19 cellular contexts compared by ENCODE assay signal in the genomic region with DNA sequence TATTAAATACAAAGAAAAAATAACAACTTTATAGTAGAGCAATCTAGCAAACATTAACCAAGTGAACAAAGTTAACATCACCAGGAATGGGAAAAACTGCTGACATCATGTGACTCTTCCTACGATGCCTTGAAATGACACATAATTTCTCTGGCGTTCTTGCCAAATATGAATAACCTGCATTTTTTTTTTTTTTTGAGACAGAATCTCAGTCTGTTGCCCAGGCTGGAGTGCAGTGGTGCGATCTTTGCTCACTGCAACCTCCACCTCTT.
DNase-seq lines count a peak whose midpoint lies in the region; ATAC-seq and TF ChIP-seq lines count a peak whose summit lies in the region.
"Had no signal": no experiment of that assay in that cellular context is flagged by ENCODE, and none has a peak within 500 bp of the region (broad histone marks: within the 10 kb centered on the region; RNA-seq: fewer than 3 reads in every experiment).

No MANE protein-coding gene starts in this region.

- H3K79me2 ChIP-seq in SK-N-SH (ENCODE audit: insufficient read depth) = peaks cover 51% of the 10 kb centered on the region

- no peak for TF ChIP-seq CTCF in SK-N-SH (IDR thresholded peaks at IDR 0.05)
- no peak for TF ChIP-seq CTCF in choroid plexus epithelial cell (conservative IDR thresholded peaks at IDR 0.05; ENCODE audit: low read depth, low read length)
- no peak for TF ChIP-seq CTCF in upper lobe of right lung (IDR thresholded peaks at IDR 0.05)

- no peaks in the 10 kb centered on the region for H3K36me3 ChIP-seq in SK-N-SH (replicated peaks in 1 of 2; ENCODE audit: control insufficient read depth in 1 of 2, insufficient read depth in 2 of 2, low read length in 1 of 2)
- no peaks in the 10 kb centered on the region for H3K36me3 ChIP-seq in upper lobe of right lung
- H3K36me3 ChIP-seq: adrenal gland, Peyer's patch had no signal

- peaks cover 21% of the 10 kb centered on the region for H3F3A ChIP-seq in SK-N-SH (replicated peaks; ENCODE audit: insufficient read depth)

- no peak for DNase-seq in SK-N-SH
- DNase-seq in choroid plexus epithelial cell (ENCODE audit: low read depth) = peak; percentile 39
- DNase-seq in iris pigment epithelial cell (ENCODE audit: low read depth) = peak; percentile 64
- no peak for DNase-seq in upper lobe of right lung
- no peak for DNase-seq in T-helper 9 cell
- no peak for DNase-seq in left cardiac atrium
- DNase-seq: 8988T; activated CD4-positive, alpha-beta T cell treated with anti-CD3 and anti-CD28 coated beads, Interleukin-2, amount 10 ng/mL, durations not matched to agents 7 days and 5 days; activated T-cell treated with anti-CD3 and anti-CD28 coated beads, Interleukin-2, amount 50 U/mL, for 72 hours; H7; head of caudate nucleus; naive thymus-derived CD8-positive, alpha-beta T cell; NCI-H1694 treated with DMSO at 0.1 percent for 48 hours; NCI-H526; Peyer's patch; stimulated activated naive CD4-positive, alpha-beta T cell treated with Interleukin-2 at 50 U/mL for 16 hours had no signal

- no peak for TF ChIP-seq EP300 in SK-N-SH (IDR thresholded peaks at IDR 0.05; ENCODE audit: borderline replicate concordance in 1 of 2, low read depth in 1 of 2, low read length in 1 of 2)

- H3K9me2 ChIP-seq in SK-N-SH = no peaks in the 10 kb centered on the region

- intact Hi-C loops in upper lobe of right lung (cut with DNase I) = no loop called here
- intact Hi-C loops in left cardiac atrium (cut with DNase I) = no loop called here

- TF ChIP-seq RAD21 in SK-N-SH (IDR thresholded peaks at IDR 0.05; ENCODE audit: low read length) = no peak

- peaks cover 2 to 16% of the 10 kb centered on the region in 2 experiments; a peak in 2 of 4 replicates for H3K4me1 ChIP-seq in SK-N-SH (ENCODE audit: control insufficient read depth in 1 of 2, insufficient read depth in 2 of 2, low read depth in 1 of 2, low read length in 1 of 2)
- H3K4me1 ChIP-seq in upper lobe of right lung = peaks cover 13% of the 10 kb centered on the region

- H3K4me3 ChIP-seq in SK-N-SH (ENCODE audit: low read depth in 2 of 2, low read length in 1 of 2) = no peak overlapping the region
- no peak overlapping the region for H3K4me3 ChIP-seq in choroid plexus epithelial cell (ENCODE audit: low read depth, low read length)
- H3K4me3 ChIP-seq in upper lobe of right lung = no peak overlapping the region
- H3K4me3 ChIP-seq: adrenal gland, Peyer's patch had no signal

- no peak overlapping the region for H2AFZ ChIP-seq in SK-N-SH (ENCODE audit: low read depth)

- no peak for ATAC-seq in SK-N-SH treated with all-trans-retinoic acid at 6 μM for 48 hours
- ATAC-seq in upper lobe of right lung = no peak
- no peak for ATAC-seq in left cardiac atrium
- no peak for ATAC-seq in GM21423 (IDR thresholded peaks at IDR 0.05; ENCODE audit: unreplicated experiment)
- ATAC-seq: activated T-cell treated with anti-CD3 and anti-CD28 coated beads, Interleukin-2, amount 50 U/mL, for 72 hours; naive thymus-derived CD8-positive, alpha-beta T cell had no signal

- CTCF ChIA-PET in SK-N-SH (lab: Yijun Ruan, JAX) = no interaction called here

- H3K9me3 ChIP-seq in SK-N-SH (no peaks in the 10 kb centered on the region), upper lobe of right lung (no peaks in the 10 kb centered on the region)
- H3K9me3 ChIP-seq: adrenal gland, Peyer's patch had no signal

- peak overlapping the region; percentile 60 for H3K4me2 ChIP-seq in SK-N-SH

- POLR2A ChIA-PET in SK-N-SH (lab: Yijun Ruan, JAX) = no interaction called here

- WGBS in SK-N-SH (ENCODE audit: low lambda C conversion rate) = 23% methylated on average over 3 of the region's 3 CpGs

- no peaks in the 10 kb centered on the region for H3K27me3 ChIP-seq in SK-N-SH (ENCODE audit: insufficient read depth)
- H3K27me3 ChIP-seq in upper lobe of right lung = no peaks in the 10 kb centered on the region
- H3K27me3 ChIP-seq: adrenal gland, Peyer's patch had no signal

- no peak overlapping the region; the same call in 1 of the 2 replicates for H3K9ac ChIP-seq in SK-N-SH

- H4K20me1 ChIP-seq in SK-N-SH (ENCODE audit: insufficient read depth) = no peaks in the 10 kb centered on the region; the same call in 1 of the 2 replicates

- peak overlapping the region; percentile 3 to 88; a peak in 3 of 4 replicates for H3K27ac ChIP-seq in SK-N-SH (ENCODE audit: low read depth in 2 of 2, low read length in 1 of 2)
- H3K27ac ChIP-seq in upper lobe of right lung = peak overlapping the region; percentile 42

TF ChIP-seq in SK-N-SH, 30 proteins besides CTCF, POLR2A, EP300 and RAD21 (continues in another document):
- TF ChIP-seq, protein P1, sequence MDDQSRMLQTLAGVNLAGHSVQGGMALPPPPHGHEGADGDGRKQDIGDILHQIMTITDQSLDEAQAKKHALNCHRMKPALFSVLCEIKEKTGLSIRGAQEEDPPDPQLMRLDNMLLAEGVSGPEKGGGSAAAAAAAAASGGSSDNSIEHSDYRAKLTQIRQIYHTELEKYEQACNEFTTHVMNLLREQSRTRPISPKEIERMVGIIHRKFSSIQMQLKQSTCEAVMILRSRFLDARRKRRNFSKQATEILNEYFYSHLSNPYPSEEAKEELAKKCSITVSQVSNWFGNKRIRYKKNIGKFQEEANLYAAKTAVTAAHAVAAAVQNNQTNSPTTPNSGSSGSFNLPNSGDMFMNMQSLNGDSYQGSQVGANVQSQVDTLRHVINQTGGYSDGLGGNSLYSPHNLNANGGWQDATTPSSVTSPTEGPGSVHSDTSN (IDR thresholded peaks at IDR 0.05) = no peak
- TF ChIP-seq, protein P2, sequence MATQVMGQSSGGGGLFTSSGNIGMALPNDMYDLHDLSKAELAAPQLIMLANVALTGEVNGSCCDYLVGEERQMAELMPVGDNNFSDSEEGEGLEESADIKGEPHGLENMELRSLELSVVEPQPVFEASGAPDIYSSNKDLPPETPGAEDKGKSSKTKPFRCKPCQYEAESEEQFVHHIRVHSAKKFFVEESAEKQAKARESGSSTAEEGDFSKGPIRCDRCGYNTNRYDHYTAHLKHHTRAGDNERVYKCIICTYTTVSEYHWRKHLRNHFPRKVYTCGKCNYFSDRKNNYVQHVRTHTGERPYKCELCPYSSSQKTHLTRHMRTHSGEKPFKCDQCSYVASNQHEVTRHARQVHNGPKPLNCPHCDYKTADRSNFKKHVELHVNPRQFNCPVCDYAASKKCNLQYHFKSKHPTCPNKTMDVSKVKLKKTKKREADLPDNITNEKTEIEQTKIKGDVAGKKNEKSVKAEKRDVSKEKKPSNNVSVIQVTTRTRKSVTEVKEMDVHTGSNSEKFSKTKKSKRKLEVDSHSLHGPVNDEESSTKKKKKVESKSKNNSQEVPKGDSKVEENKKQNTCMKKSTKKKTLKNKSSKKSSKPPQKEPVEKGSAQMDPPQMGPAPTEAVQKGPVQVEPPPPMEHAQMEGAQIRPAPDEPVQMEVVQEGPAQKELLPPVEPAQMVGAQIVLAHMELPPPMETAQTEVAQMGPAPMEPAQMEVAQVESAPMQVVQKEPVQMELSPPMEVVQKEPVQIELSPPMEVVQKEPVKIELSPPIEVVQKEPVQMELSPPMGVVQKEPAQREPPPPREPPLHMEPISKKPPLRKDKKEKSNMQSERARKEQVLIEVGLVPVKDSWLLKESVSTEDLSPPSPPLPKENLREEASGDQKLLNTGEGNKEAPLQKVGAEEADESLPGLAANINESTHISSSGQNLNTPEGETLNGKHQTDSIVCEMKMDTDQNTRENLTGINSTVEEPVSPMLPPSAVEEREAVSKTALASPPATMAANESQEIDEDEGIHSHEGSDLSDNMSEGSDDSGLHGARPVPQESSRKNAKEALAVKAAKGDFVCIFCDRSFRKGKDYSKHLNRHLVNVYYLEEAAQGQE (IDR thresholded peaks at IDR 0.05; ENCODE audit: low read depth, low read length) = no peak
- TF ChIP-seq EZH2phosphoT487 (IDR thresholded peaks at IDR 0.05; ENCODE audit: borderline replicate concordance, low read depth) = no peak
- TF ChIP-seq FOSL2 (IDR thresholded peaks at IDR 0.05; ENCODE audit: borderline replicate concordance, low read depth) = no peak
- no peak for TF ChIP-seq TCF12 (IDR thresholded peaks at IDR 0.05)

TF ChIP-seq in SK-N-SH treated with all-trans-retinoic acid at 6 μM for 48 hours, 23 proteins besides CTCF, POLR2A, EP300 and RAD21:
- TF ChIP-seq ZNF70 (CRISPR knock-in tag; IDR thresholded peaks at IDR 0.05) = no peak
- TF ChIP-seq, protein P3, sequence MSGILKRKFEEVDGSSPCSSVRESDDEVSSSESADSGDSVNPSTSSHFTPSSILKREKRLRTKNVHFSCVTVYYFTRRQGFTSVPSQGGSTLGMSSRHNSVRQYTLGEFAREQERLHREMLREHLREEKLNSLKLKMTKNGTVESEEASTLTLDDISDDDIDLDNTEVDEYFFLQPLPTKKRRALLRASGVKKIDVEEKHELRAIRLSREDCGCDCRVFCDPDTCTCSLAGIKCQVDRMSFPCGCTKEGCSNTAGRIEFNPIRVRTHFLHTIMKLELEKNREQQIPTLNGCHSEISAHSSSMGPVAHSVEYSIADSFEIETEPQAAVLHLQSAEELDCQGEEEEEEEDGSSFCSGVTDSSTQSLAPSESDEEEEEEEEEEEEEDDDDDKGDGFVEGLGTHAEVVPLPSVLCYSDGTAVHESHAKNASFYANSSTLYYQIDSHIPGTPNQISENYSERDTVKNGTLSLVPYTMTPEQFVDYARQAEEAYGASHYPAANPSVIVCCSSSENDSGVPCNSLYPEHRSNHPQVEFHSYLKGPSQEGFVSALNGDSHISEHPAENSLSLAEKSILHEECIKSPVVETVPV (CRISPR knock-in tag; IDR thresholded peaks at IDR 0.05) = no peak
- no peak for TF ChIP-seq ZFP30 (CRISPR knock-in tag; IDR thresholded peaks at IDR 0.05)
- TF ChIP-seq TOX (CRISPR knock-in tag; IDR thresholded peaks at IDR 0.05; ENCODE audit: borderline replicate concordance) = no peak
- no peak for TF ChIP-seq ZFP3 (CRISPR knock-in tag; IDR thresholded peaks at IDR 0.05)
- no peak for TF ChIP-seq GLIS3 (CRISPR knock-in tag; IDR thresholded peaks at IDR 0.05)
- no peak for TF ChIP-seq ESRRG (CRISPR knock-in tag; IDR thresholded peaks at IDR 0.05)
- TF ChIP-seq CSDC2 (CRISPR knock-in tag; IDR thresholded peaks at IDR 0.05) = no peak
- no peak for TF ChIP-seq ARNTL (CRISPR knock-in tag; IDR thresholded peaks at IDR 0.05; ENCODE audit: borderline replicate concordance, low read depth)
- TF ChIP-seq SNAI2 (CRISPR knock-in tag; IDR thresholded peaks at IDR 0.05) = no peak
- TF ChIP-seq PPARA (CRISPR knock-in tag; IDR thresholded peaks at IDR 0.05; ENCODE audit: borderline replicate concordance) = no peak
- TF ChIP-seq OSR1 (CRISPR knock-in tag; IDR thresholded peaks at IDR 0.05) = no peak

Comparison
In these comparisons a context has a peak if more than half of its experiments do, and no peak if none do; other contexts are left out.
1. DNase-seq: peak in choroid plexus epithelial cell (single experiment) and iris pigment epithelial cell (single experiment); none in SK-N-SH (single experiment), upper lobe of right lung (single experiment), T-helper 9 cell (single experiment) and left cardiac atrium (single experiment).